Comparison of ENCODE assay signal across 4 cellular contexts in the genomic region with DNA sequence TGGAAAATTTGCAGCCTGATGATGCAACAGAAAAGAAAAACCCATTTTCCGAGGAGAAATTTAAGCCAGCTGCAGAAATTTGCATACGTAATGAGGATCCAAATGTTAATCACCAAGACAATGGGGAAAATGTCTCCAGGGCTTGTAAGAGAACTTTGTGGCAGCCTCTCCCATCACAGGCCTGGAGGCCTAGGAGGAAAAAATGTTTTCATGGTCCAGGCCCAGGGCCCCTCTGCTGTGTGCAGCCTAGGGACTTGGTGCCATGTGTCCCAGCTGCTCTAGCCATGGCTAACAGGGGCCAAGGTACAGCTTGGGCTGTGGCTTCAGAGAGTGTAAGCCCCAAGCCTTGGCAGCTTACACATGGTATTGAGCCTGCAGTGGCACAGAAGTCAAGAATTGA. TPM values are rescaled to one million over a fixed set of nuclear protein-coding genes. Genes with fewer than 3 reads are reported as not detected.
"Had no signal": no experiment of that assay in that cellular context is flagged by ENCODE, and none has a peak within 500 bp of the region (broad histone marks: within the 10 kb centered on the region; RNA-seq: fewer than 3 reads in every experiment).

No MANE protein-coding gene starts in this region.

RNA-seq across cellular contexts. Expression of gene PTH, which starts 50.3 kb away (rescaled TPM):
- total RNA-seq: LHCN-M2, M059J, MCF 10A, NCI-H460 had no signal
